ENCODE assay signal across 27 cellular contexts in genomic region chr14:52081964-52082363, GRCh38. TPM values are rescaled to one million over a fixed set of nuclear protein-coding genes. Genes with fewer than 3 reads are reported as not detected.
A peak's percentile ranks its signal among the peaks of the same experiment; 100 is the strongest.
DNase-seq lines count a peak whose midpoint lies in the region; TF ChIP-seq lines count a peak whose summit lies in the region.
"Had no signal": no experiment of that assay in that cellular context is flagged by ENCODE, and none has a peak within 500 bp of the region (broad histone marks: within the 10 kb centered on the region; RNA-seq: fewer than 3 reads in every experiment).

No MANE protein-coding gene starts in this region.

- H4K20me1 ChIP-seq in osteoblast (ENCODE audit: insufficient read depth, low read length) = no peaks in the 10 kb centered on the region

- H3K4me3 ChIP-seq in AG04450 (ENCODE audit: low read depth, low read length) (no peak overlapping the region), HEK293 (ENCODE audit: low read depth, low read length) (no peak overlapping the region), brain microvascular endothelial cell (ENCODE audit: low read depth, low read length) (no peak overlapping the region), osteoblast (ENCODE audit: insufficient read depth, low read length) (no peak overlapping the region)
- H3K4me3 ChIP-seq: body of pancreas, mucosa of descending colon, upper lobe of right lung had no signal

- H3K36me3 Mint-ChIP-seq in activated T-helper 2 cell treated with anti-CD3 and anti-CD28 coated beads, Interferon-gamma antibody, Interleukin-2, Interleukin-4, amounts not matched to agents 10 μg/mL and 5 μg/mL and 100 μg/mL, durations not matched to agents 14 hours and 24 hours and 36 hours (ENCODE audit: low read depth) = no peaks in the 10 kb centered on the region
- H3K36me3 Mint-ChIP-seq: CD14-positive monocyte; stimulated activated effector memory CD8-positive, alpha-beta T cell treated with anti-CD3 and anti-CD28 coated beads, Interleukin-12 subunit alpha, Interleukin-12 subunit beta, amount 100 ng/mL, for 72 hours had no signal

- H3K4me1 ChIP-seq in HEK293 (ENCODE audit: control insufficient read depth, insufficient read depth, low read length) (no peaks in the 10 kb centered on the region), osteoblast (ENCODE audit: insufficient read depth, low read length) (peaks cover 51% of the 10 kb centered on the region)
- H3K4me1 ChIP-seq: body of pancreas had no signal

- intact Hi-C loops in activated T-helper 2 cell treated with anti-CD3 and anti-CD28 coated beads, Interferon-gamma antibody, Interleukin-2, Interleukin-4, amounts not matched to agents 10 μg/mL and 5 μg/mL and 100 μg/mL, durations not matched to agents 14 hours and 24 hours and 36 hours (cut with micrococcal nuclease) = no loop called here

- no peak overlapping the region for H3K4me3 Mint-ChIP-seq in activated T-helper 2 cell treated with anti-CD3 and anti-CD28 coated beads, Interferon-gamma antibody, Interleukin-2, Interleukin-4, amounts not matched to agents 10 μg/mL and 5 μg/mL and 100 μg/mL, durations not matched to agents 14 hours and 24 hours and 36 hours (ENCODE audit: low read depth)
- H3K4me3 Mint-ChIP-seq: activated CD4-positive, alpha-beta T cell treated with anti-CD3 and anti-CD28 coated beads, Interleukin-2, amount 10 ng/mL, durations not matched to agents 24 days and 14 days; activated T-cell treated with anti-CD3 and anti-CD28 coated beads, Interleukin-2, amount 50 U/mL, for 4 hours; CD14-positive monocyte; stimulated activated effector memory CD8-positive, alpha-beta T cell treated with anti-CD3 and anti-CD28 coated beads, Interleukin-12 subunit alpha, Interleukin-12 subunit beta, amount 100 ng/mL, for 72 hours had no signal

- no peaks in the 10 kb centered on the region for H3K4me1 Mint-ChIP-seq in activated T-helper 2 cell treated with anti-CD3 and anti-CD28 coated beads, Interferon-gamma antibody, Interleukin-2, Interleukin-4, amounts not matched to agents 10 μg/mL and 5 μg/mL and 100 μg/mL, durations not matched to agents 14 hours and 24 hours and 36 hours (ENCODE audit: low read depth)
- H3K4me1 Mint-ChIP-seq: activated CD4-positive, alpha-beta T cell treated with anti-CD3 and anti-CD28 coated beads, Interleukin-2, amount 10 ng/mL, durations not matched to agents 24 days and 14 days; CD14-positive monocyte; stimulated activated effector memory CD8-positive, alpha-beta T cell treated with anti-CD3 and anti-CD28 coated beads, Interleukin-12 subunit alpha, Interleukin-12 subunit beta, amount 100 ng/mL, for 72 hours had no signal

- H3K27ac ChIP-seq in AG04450 (ENCODE audit: low read depth, low read length) (peak overlapping the region; percentile 89), HEK293 (ENCODE audit: extremely low read depth, low read depth, low read length) (no peak overlapping the region), brain microvascular endothelial cell (peak overlapping the region; percentile 97), osteoblast (ENCODE audit: low read depth, low read length) (peak overlapping the region; percentile 96)
- H3K27ac ChIP-seq: body of pancreas, HL-60, upper lobe of right lung had no signal

- CTCF ChIA-PET in AG04450 (lab: Charles Lee) = interaction anchor here (0.7 to 1.7 kb wide), 2 partner anchors 23 to 86 kb away, joined by 3 to 4 read pairs; no protein-coding TSS in a partner anchor
- CTCF ChIA-PET in HEK293 (lab: Yijun Ruan, JAX) = no interaction called here
- CTCF ChIA-PET in HEK293T (lab: Yijun Ruan, JAX) = interaction anchor here (1.9 to 2.3 kb wide), 2 partner anchors 10 to 13 kb away, joined by 5 to 12 read pairs; partner anchors contain the start of gene NID2

- no peaks in the 10 kb centered on the region for H3K9me3 ChIP-seq in AG04450 (ENCODE audit: control insufficient read depth, insufficient read depth, low read length)
- H3K9me3 ChIP-seq in HEK293 (ENCODE audit: control insufficient read depth, insufficient read depth, low read depth, low read length) = no peaks in the 10 kb centered on the region
- H3K9me3 ChIP-seq in osteoblast (ENCODE audit: low read depth, low read length) = peaks cover 2% of the 10 kb centered on the region
- H3K9me3 ChIP-seq: body of pancreas, upper lobe of right lung had no signal

- H2AFZ ChIP-seq in osteoblast (ENCODE audit: low read length) = no peak overlapping the region

- POLR2A ChIA-PET in AG04450 (lab: Yijun Ruan, JAX) = interaction anchor here (0.6 to 4.1 kb wide), 3 partner anchors 12 to 433 kb away, joined by 3 to 61 read pairs (median 4); partner anchors contain the start of gene NID2
- POLR2A ChIA-PET in HEK293 (lab: Yijun Ruan, JAX) = interaction anchor here (2.3 kb wide), 1 partner anchor 13 kb away, joined by 14 read pairs; the partner anchor contains the start of gene NID2
- POLR2A ChIA-PET in HEK293T (lab: Yijun Ruan, JAX) = interaction anchor here (4.5 kb wide), 1 partner anchor 13 kb away, joined by 14 read pairs; the partner anchor contains the start of gene NID2

- DNase-seq in AG04450 (ENCODE audit: low read depth, low spot score) (no peak), brain microvascular endothelial cell (no peak), osteoblast (ENCODE audit: insufficient read length, low spot score, missing footprints) (no peak), SIG-M5 treated with dmso at 0.1 percent for 504 hours (lab: John Stamatoyannopoulos, UW; ENCODE audit: unreplicated experiment) (no peak), HEK293T (ENCODE audit: extremely low spot score) (no peak)
- no peak for DNase-seq in activated T-helper 2 cell treated with anti-CD3 and anti-CD28 coated beads, Interferon-gamma antibody, Interleukin-2, Interleukin-4, amounts not matched to agents 10 μg/mL and 5 μg/mL and 100 μg/mL, durations not matched to agents 14 hours and 24 hours and 36 hours (ENCODE audit: low spot score)
- DNase-seq: activated CD4-positive, alpha-beta T cell treated with anti-CD3 and anti-CD28 coated beads, Interleukin-2, amount 10 ng/mL, durations not matched to agents 24 days and 14 days; activated naive CD4-positive, alpha-beta T cell; activated T-cell treated with anti-CD3 and anti-CD28 coated beads, Interleukin-2, amount 50 U/mL, for 4 hours; body of pancreas; Calu3; glutamatergic neuron; mucosa of descending colon; NCI-H2081; NCI-H82; posterior cingulate gyrus; right cardiac atrium; Right ventricle myocardium superior; stimulated activated CD4-positive, alpha-beta T cell treated with anti-CD3 and anti-CD28 coated beads, Interleukin-4, amount 100 ng/mL, for 24 hours; SW 1271; T1000; upper lobe of right lung had no signal

- no peaks in the 10 kb centered on the region for H3K27me3 ChIP-seq in AG04450 (ENCODE audit: control insufficient read depth, insufficient read depth, low read length)
- H3K27me3 ChIP-seq in brain microvascular endothelial cell (replicated peaks) = no peaks in the 10 kb centered on the region
- H3K27me3 ChIP-seq in osteoblast (ENCODE audit: insufficient read depth, low read length) = no peaks in the 10 kb centered on the region
- H3K27me3 ChIP-seq: body of pancreas, upper lobe of right lung had no signal

- H3K79me2 ChIP-seq in osteoblast (ENCODE audit: insufficient read depth, low read length) = no peaks in the 10 kb centered on the region

- no peak overlapping the region for H3K27ac Mint-ChIP-seq in activated T-helper 2 cell treated with anti-CD3 and anti-CD28 coated beads, Interferon-gamma antibody, Interleukin-2, Interleukin-4, amounts not matched to agents 10 μg/mL and 5 μg/mL and 100 μg/mL, durations not matched to agents 14 hours and 24 hours and 36 hours
- H3K27ac Mint-ChIP-seq: activated CD4-positive, alpha-beta T cell treated with anti-CD3 and anti-CD28 coated beads, Interleukin-2, amount 10 ng/mL, durations not matched to agents 24 days and 14 days; CD14-positive monocyte; stimulated activated effector memory CD8-positive, alpha-beta T cell treated with anti-CD3 and anti-CD28 coated beads, Interleukin-12 subunit alpha, Interleukin-12 subunit beta, amount 100 ng/mL, for 72 hours had no signal

- no peak overlapping the region for H3K4me2 ChIP-seq in osteoblast (ENCODE audit: insufficient read depth, low read length)

- TF ChIP-seq CTCF in AG04450 (IDR thresholded peaks at IDR 0.05; ENCODE audit: low read depth, low read length) = no peak
- no peak for TF ChIP-seq CTCF in HEK293 (tag by site-specific recombination; IDR thresholded peaks at IDR 0.05)
- TF ChIP-seq CTCF in brain microvascular endothelial cell (IDR thresholded peaks at IDR 0.05; ENCODE audit: low read depth, low read length, missing control alignments) = no peak
- no peak for TF ChIP-seq CTCF in osteoblast (IDR thresholded peaks at IDR 0.05; ENCODE audit: extremely low read depth, low read depth, low read length)

- in situ Hi-C loops in brain microvascular endothelial cell (cut with HindIII; ENCODE audit: low pct_ligation_motif_present, low sequenced_read_pairs) = no loop called here

- no peaks in the 10 kb centered on the region for H3K36me3 ChIP-seq in HEK293 (ENCODE audit: control insufficient read depth in 2 of 2, insufficient read depth in 1 of 2, low read length in 2 of 2)
- H3K36me3 ChIP-seq in brain microvascular endothelial cell (replicated peaks) = no peaks in the 10 kb centered on the region
- H3K36me3 ChIP-seq in osteoblast (ENCODE audit: insufficient read depth, low read length) = no peaks in the 10 kb centered on the region
- H3K36me3 ChIP-seq: upper lobe of right lung had no signal

- H3K9me3 Mint-ChIP-seq in activated T-helper 2 cell treated with anti-CD3 and anti-CD28 coated beads, Interferon-gamma antibody, Interleukin-2, Interleukin-4, amounts not matched to agents 10 μg/mL and 5 μg/mL and 100 μg/mL, durations not matched to agents 14 hours and 24 hours and 36 hours = no peaks in the 10 kb centered on the region

- peaks cover 58% of the 10 kb centered on the region for H3K27me3 Mint-ChIP-seq in activated T-helper 2 cell treated with anti-CD3 and anti-CD28 coated beads, Interferon-gamma antibody, Interleukin-2, Interleukin-4, amounts not matched to agents 10 μg/mL and 5 μg/mL and 100 μg/mL, durations not matched to agents 14 hours and 24 hours and 36 hours (ENCODE audit: low read depth)

TF ChIP-seq in HEK293T, 16 proteins besides CTCF, POLR2A, EP300 and RAD21 (continues in another document):
- TF ChIP-seq TARDBP (IDR thresholded peaks at IDR 0.05) (no peak), HDGF (IDR thresholded peaks at IDR 0.05; ENCODE audit: borderline replicate concordance) (no peak)

RNA-seq across cellular contexts. Expression of gene NID2, which starts 13.1 kb away (rescaled TPM):
- polyA plus RNA-seq in AG04450 (2011; rRNA removed) = 413 and 418 TPM in 2 replicates
- polyA minus RNA-seq in AG04450 (2011; rRNA and poly(A)+ RNA removed) = 276 and 284 TPM in 2 replicates
- total RNA-seq in osteoblast = 138 and 141 TPM in 2 replicates
- total RNA-seq in activated T-helper 2 cell treated with anti-CD3 and anti-CD28 coated beads, Interferon-gamma antibody, Interleukin-2, Interleukin-4, amounts not matched to agents 10 μg/mL and 5 μg/mL and 100 μg/mL, durations not matched to agents 14 hours and 24 hours and 36 hours = 0.14 and 0.37 TPM in 2 replicates
- total RNA-seq: Calu3, OCI-LY7 had no signal
- polyA plus RNA-seq: CD14-positive monocyte had no signal

Comparison
In these comparisons a context has a peak if more than half of its experiments do, and no peak if none do; other contexts are left out.
1. RNA of gene NID2, which starts 13.1 kb away (total RNA-seq): 138 to 141 TPM in osteoblast; 0.14 to 0.37 TPM in activated T-helper 2 cell treated with anti-CD3 and anti-CD28 coated beads, Interferon-gamma antibody, Interleukin-2, Interleukin-4, amounts not matched to agents 10 μg/mL and 5 μg/mL and 100 μg/mL, durations not matched to agents 14 hours and 24 hours and 36 hours; every median in the first group is over 100 times any median in the second.